Comparison of ENCODE assay signal across 8 cellular contexts in the genomic region with DNA sequence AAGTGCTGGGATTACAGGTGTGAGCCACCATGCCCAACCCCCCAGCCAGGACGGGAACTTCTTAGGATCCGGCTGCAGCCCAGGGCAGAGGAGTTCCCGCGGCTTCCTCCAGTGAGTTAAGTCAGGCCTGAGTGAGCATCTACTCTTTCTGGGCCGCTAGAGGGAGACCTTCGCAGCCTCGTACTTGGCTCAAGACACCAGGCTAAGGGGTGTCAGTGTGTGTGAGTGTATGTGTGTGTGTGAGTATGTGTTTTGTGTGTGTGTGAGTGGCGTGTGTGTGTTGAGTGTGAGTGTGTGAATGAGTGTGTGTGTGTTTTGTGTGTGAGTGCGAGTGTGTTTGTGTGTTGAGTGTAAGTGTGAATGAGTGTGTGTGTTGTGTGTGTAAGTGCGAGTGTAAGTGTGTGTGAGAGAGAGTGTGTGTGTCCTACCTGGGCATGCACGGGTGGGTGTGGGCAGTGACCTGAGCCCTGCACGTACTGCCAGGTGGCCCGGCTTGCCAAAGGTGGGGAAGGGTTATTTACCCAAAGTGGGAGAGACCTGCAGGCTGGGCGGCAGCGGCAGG. TPM values are rescaled to one million over a fixed set of nuclear protein-coding genes. Genes with fewer than 3 reads are reported as not detected.
A peak's percentile ranks its signal among the peaks of the same experiment; 100 is the strongest.
DNase-seq lines count a peak whose midpoint lies in the region; ATAC-seq and TF ChIP-seq lines count a peak whose summit lies in the region.

No MANE protein-coding gene starts in this region.

- TF ChIP-seq POLR2A in NB4 (IDR thresholded peaks at IDR 0.05; ENCODE audit: extremely low read depth, insufficient read length) (no peak), gastroesophageal sphincter (IDR thresholded peaks at IDR 0.05) (no peak), thyroid gland (IDR thresholded peaks at IDR 0.05) (no peak)

- no peak overlapping the region for H3K27ac ChIP-seq in SJCRH30
- H3K27ac ChIP-seq in gastroesophageal sphincter, result no peak overlapping the region
- no peak overlapping the region for H3K27ac ChIP-seq in thyroid gland

- WGBS in gastroesophageal sphincter (ENCODE audit: low coverage in 1 of 2), 2 donors, result 25 to 57% methylated on average over 5 to 6 of the region's 15 CpGs
- WGBS in thyroid gland, 2 donors, result 25 to 26% methylated on average over 14 to 15 of the region's 15 CpGs

- H3K36me3 ChIP-seq in SJCRH30 (no peaks in the 10 kb centered on the region), gastroesophageal sphincter (no peaks in the 10 kb centered on the region), thyroid gland (no peaks in the 10 kb centered on the region)

- no peak for TF ChIP-seq EP300 in gastroesophageal sphincter (IDR thresholded peaks at IDR 0.05)

- H3K4me1 ChIP-seq in SJCRH30 (peaks cover 46% of the 10 kb centered on the region), gastroesophageal sphincter (peaks cover 0 to 9% (median 0%) of the 10 kb centered on the region in 3 donors), thyroid gland (no peaks in the 10 kb centered on the region)

- H3K4me3 ChIP-seq in NB4 (ENCODE audit: low read depth, low read length) (no peak overlapping the region), SJCRH30 (no peak overlapping the region), gastroesophageal sphincter (no peak overlapping the region), thyroid gland (replicated peaks in 1 of 3) (no peak overlapping the region)

- H3K9me3 Mint-ChIP-seq in osteocyte (ENCODE audit: unreplicated experiment), result no peaks in the 10 kb centered on the region

- H3K4me3 Mint-ChIP-seq in osteocyte (ENCODE audit: unreplicated experiment), result no peak overlapping the region

- no peak overlapping the region for H3K27ac Mint-ChIP-seq in osteocyte (ENCODE audit: unreplicated experiment)

- H3K27me3 Mint-ChIP-seq in osteocyte (ENCODE audit: unreplicated experiment), result no peaks in the 10 kb centered on the region

- intact Hi-C loops in thyroid gland (cut with DNase I), result loop anchor here (5.0 kb wide), 1 partner anchor 132 kb away; no protein-coding TSS in a partner anchor

- TF ChIP-seq CTCF in NB4 (IDR thresholded peaks at IDR 0.05; ENCODE audit: low read depth, low read length) (peak; percentile 91), gastroesophageal sphincter (IDR thresholded peaks at IDR 0.05) (peak in 3 of 4 experiments; percentile 78 to 90 (median 85)), osteocyte (IDR thresholded peaks at IDR 0.05) (peak; percentile 85), thyroid gland (IDR thresholded peaks at IDR 0.05) (peak; percentile 42 to 99 (median 78))

- ATAC-seq in gastroesophageal sphincter (peak; percentile 93), HG03139 (IDR thresholded peaks at IDR 0.05; ENCODE audit: unreplicated experiment) (no peak)

- H3K9me3 ChIP-seq in SJCRH30 (replicated peaks) (no peaks in the 10 kb centered on the region), gastroesophageal sphincter (no peaks in the 10 kb centered on the region), thyroid gland (no peaks in the 10 kb centered on the region)

- in situ Hi-C loops in G401 (cut with HindIII; ENCODE audit: low sequenced_read_pairs), result no loop called here

- no peaks in the 10 kb centered on the region for H3K4me1 Mint-ChIP-seq in osteocyte (ENCODE audit: unreplicated experiment)

- no peaks in the 10 kb centered on the region for H3K36me3 Mint-ChIP-seq in osteocyte (ENCODE audit: unreplicated experiment)

- H3K27me3 ChIP-seq in SJCRH30, result no peaks in the 10 kb centered on the region
- H3K27me3 ChIP-seq in gastroesophageal sphincter, result no peaks in the 10 kb centered on the region
- no peaks in the 10 kb centered on the region for H3K27me3 ChIP-seq in thyroid gland

- DNase-seq in G401 (ENCODE audit: low spot score), result peak; percentile 75
- DNase-seq in NB4 (ENCODE audit: low read depth), result peak; percentile 89
- DNase-seq in SJCRH30, result peak; percentile 88 to 95
- DNase-seq in activated effector memory CD4-positive, alpha-beta T cell treated with Interleukin-2 at 50 U/mL for 16 hours, result peak; percentile 60
- DNase-seq in osteocyte (ENCODE audit: extremely low spot score, unreplicated experiment), result no peak
- peak; percentile 80 to 83 for DNase-seq in thyroid gland

RNA-seq across cellular contexts. Expression of a gene that starts 58.5 kb away (rescaled TPM):
- not detected in 2 replicates for total RNA-seq in G401 (2014; rRNA removed; shearing (Covaris generic))
- 0.10 TPM in 1 of 2 replicates, not detected in the other for total RNA-seq in SJCRH30 (2014; rRNA removed; shearing (Covaris generic))
- not detected for total RNA-seq in gastroesophageal sphincter
- not detected in 2 replicates for total RNA-seq in osteocyte
- total RNA-seq in thyroid gland, result not detected
